ENCODE assay signal across 16 cellular contexts in the genomic region with DNA sequence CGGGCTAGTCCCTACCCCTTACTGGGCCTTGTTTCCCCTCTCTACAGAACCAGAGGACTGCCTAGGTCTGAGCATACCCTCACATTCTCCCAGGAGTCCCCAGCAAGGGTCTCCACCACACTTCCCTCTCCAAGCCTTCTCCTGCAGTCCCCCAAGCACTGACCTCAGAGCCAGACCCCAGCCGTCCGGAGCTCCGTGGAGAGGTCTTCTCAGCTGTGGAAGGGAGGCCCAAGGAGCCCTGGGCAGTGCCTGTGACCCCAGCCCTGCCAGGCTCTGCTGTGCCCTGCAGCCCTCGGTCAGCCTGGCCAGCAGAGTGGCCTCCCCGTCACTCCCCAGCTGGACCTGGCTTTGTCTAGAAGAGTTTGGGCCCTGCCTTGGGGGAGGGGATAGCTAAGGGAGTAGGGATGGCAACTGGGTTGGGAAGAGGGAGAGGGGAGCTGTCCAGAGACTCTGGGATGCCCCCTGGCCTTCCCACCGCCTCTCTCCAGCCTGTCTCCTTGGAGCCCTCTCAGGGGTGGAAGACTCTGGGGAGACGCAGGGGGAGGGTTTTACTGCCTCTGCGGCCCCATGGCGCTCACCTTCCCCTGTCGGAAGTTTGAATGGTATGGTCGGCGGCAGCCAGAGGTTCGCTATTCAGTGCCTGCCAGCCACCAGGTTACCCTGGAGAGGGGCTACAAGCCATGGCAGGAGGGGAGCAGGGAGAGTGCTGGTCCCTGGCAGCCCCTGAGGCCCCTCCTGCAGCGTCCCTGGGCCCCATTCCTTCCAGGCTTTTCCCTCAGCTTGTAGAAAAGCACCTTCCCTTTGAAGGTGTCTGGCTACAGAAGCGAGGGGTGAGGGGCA. TPM values are rescaled to one million over a fixed set of nuclear protein-coding genes. Genes with fewer than 3 reads are reported as not detected.
DNase-seq lines count a peak whose midpoint lies in the region; ATAC-seq, FAIRE-seq and TF ChIP-seq lines count a peak whose summit lies in the region.
"Had no signal": no experiment of that assay in that cellular context is flagged by ENCODE, and none has a peak within 500 bp of the region (broad histone marks: within the 10 kb centered on the region; RNA-seq: fewer than 3 reads in every experiment).

TSS of gene C10orf105 (minus strand) at position 315 of the 840 bp plus-strand sequence. CDS start 3,441 bp downstream, outside the sequence.

- TF ChIP-seq CTCF in esophagus squamous epithelium (IDR thresholded peaks at IDR 0.05) = no peak
- TF ChIP-seq CTCF in neutrophil (IDR thresholded peaks at IDR 0.05) = no peak
- TF ChIP-seq CTCF in pancreas (IDR thresholded peaks at IDR 0.05) = no peak

- FAIRE-seq in pancreas (lab: Jason Lieb, UNC) = no peak

- ATAC-seq in right cardiac atrium (peak; percentile 2), left cardiac atrium (no peak), pancreas (no peak), GM21825 (IDR thresholded peaks at IDR 0.05; ENCODE audit: unreplicated experiment) (no peak)
- ATAC-seq: natural killer cell treated with Interleukin-12 subunit alpha and Interleukin-12 subunit beta and Interleukin-15 and Interleukin-18, amount 100 ng/mL, for 72 hours had no signal

- H3K27ac ChIP-seq in right cardiac atrium (ENCODE audit: low read length) = peak within 1 kb of the TSS; percentile 74
- peak within 1 kb of the TSS in 3 of 4 donors; percentile 26 to 80 (median 68) for H3K27ac ChIP-seq in esophagus squamous epithelium
- H3K27ac ChIP-seq in neutrophil = peak within 1 kb of the TSS; percentile 31
- H3K27ac ChIP-seq in pancreas = no peak within 1 kb of the TSS
- H3K27ac ChIP-seq: testis had no signal

- TF ChIP-seq POLR2A in esophagus squamous epithelium (IDR thresholded peaks at IDR 0.05) = no peak

- no peaks in the 10 kb centered on the region for H3K36me3 ChIP-seq in esophagus squamous epithelium
- no peaks in the 10 kb centered on the region for H3K36me3 ChIP-seq in neutrophil
- H3K36me3 ChIP-seq in pancreas = no peaks in the 10 kb centered on the region

- WGBS in right cardiac atrium = 83% methylated on average over 16 of the region's 16 CpGs
- WGBS in esophagus squamous epithelium, 2 donors = 80 to 89% methylated on average over 1 to 10 of the region's 16 CpGs
- WGBS in pancreas, 2 donors = 77 to 84% methylated on average over 16 of the region's 16 CpGs

- H3K4me1 ChIP-seq in right cardiac atrium (ENCODE audit: control insufficient read depth, insufficient read depth, low read length) (peaks cover 18% of the 10 kb centered on the region), esophagus squamous epithelium (peaks cover 18 to 51% (median 44%) of the 10 kb centered on the region in 3 donors), neutrophil (ENCODE audit: control insufficient read depth in 1 of 2, insufficient read depth in 1 of 2, low read depth in 1 of 2, low read length in 1 of 2) (peaks cover 29 to 38% of the 10 kb centered on the region in 2 experiments), pancreas (peaks cover 0 to 1% (median 0%) of the 10 kb centered on the region in 3 donors)

- intact Hi-C loops in right cardiac atrium (cut with DNase I) (loop anchor here in 1 of 4 donors (5.0 kb wide), 1 partner anchor 53 kb away; the partner anchor contains the start of gene VSIR), left cardiac atrium (cut with DNase I) (no loop called here), esophagus squamous epithelium (cut with DNase I) (loop anchor here (10.0 kb wide), 1 partner anchor 175 kb away; no protein-coding TSS in a partner anchor), pancreas (cut with DNase I) (loop anchor here in 1 of 3 donors (10.0 kb wide), 1 partner anchor 335 kb away; no protein-coding TSS in a partner anchor)

- H3K27me3 ChIP-seq in right cardiac atrium (ENCODE audit: control insufficient read depth, insufficient read depth) = no peaks in the 10 kb centered on the region
- no peaks in the 10 kb centered on the region for H3K27me3 ChIP-seq in esophagus squamous epithelium
- H3K27me3 ChIP-seq in neutrophil = no peaks in the 10 kb centered on the region
- H3K27me3 ChIP-seq in pancreas = no peaks in the 10 kb centered on the region
- H3K27me3 ChIP-seq: testis had no signal

- H3K9me3 ChIP-seq in right cardiac atrium (ENCODE audit: control insufficient read depth, low read length) = no peaks in the 10 kb centered on the region
- H3K9me3 ChIP-seq in esophagus squamous epithelium = no peaks in the 10 kb centered on the region
- H3K9me3 ChIP-seq in neutrophil = no peaks in the 10 kb centered on the region
- H3K9me3 ChIP-seq in pancreas = no peaks in the 10 kb centered on the region
- H3K9me3 ChIP-seq: SK-N-SH, testis had no signal

- H3K4me3 ChIP-seq in right cardiac atrium (ENCODE audit: low read length) = no peak within 1 kb of the TSS
- H3K4me3 ChIP-seq in esophagus squamous epithelium = no peak within 1 kb of the TSS
- no peak within 1 kb of the TSS for H3K4me3 ChIP-seq in neutrophil (ENCODE audit: low read depth in 1 of 2, low read length in 1 of 2)
- H3K4me3 ChIP-seq in pancreas = no peak within 1 kb of the TSS
- H3K4me3 ChIP-seq: smooth muscle cell, testis had no signal

- peak in 2 of 3 donors; percentile 59 to 70 for DNase-seq in right cardiac atrium
- DNase-seq in left cardiac atrium = no peak
- DNase-seq in esophagus squamous epithelium (lab: John Stamatoyannopoulos, UW) = no peak
- DNase-seq in pancreas = no peak
- no peak for DNase-seq in NCI-H187 (lab: John Stamatoyannopoulos, UW)
- DNase-seq in T-helper 2 cell = no peak
- DNase-seq: activated CD8-positive, alpha-beta memory T cell treated with anti-CD3 and anti-CD28 coated beads, Interleukin-2, amount 50 U/mL, for 48 hours; DMS79; NCI-H1092; SK-N-SH had no signal

RNA-seq across cellular contexts. Expression of gene C10orf105, which starts in this region (rescaled TPM):
- total RNA-seq in right cardiac atrium (under 1 TPM in 3 of 4 donors, not detected in 1; 0.14 to 0.36 (median 0.24) TPM), left cardiac atrium (under 1 TPM; 0.27 to 0.47 TPM), esophagus squamous epithelium (under 1 TPM in 2 of 4 donors, not detected in 2; under 0.01 to 0.15 TPM), pancreas (under 1 TPM in 1 of 6 donors, not detected in 5; 0.06 TPM)
- polyA plus RNA-seq in right cardiac atrium (0.09 TPM), pancreas (under 1 TPM; 0.08 to 0.14 TPM)
- total RNA-seq: kidney epithelial cell; natural killer cell treated with Interleukin-12 subunit alpha and Interleukin-12 subunit beta and Interleukin-15 and Interleukin-18, amount 100 ng/mL, for 72 hours had no signal
- polyA plus RNA-seq: SK-N-SH, smooth muscle cell had no signal

Comparison
In these comparisons a context has a peak if more than half of its experiments do, and no peak if none do; other contexts are left out.
1. Peak in DNase-seq, ATAC-seq and H3K27ac ChIP-seq in right cardiac atrium; RNA of the gene not detected or under 1 TPM.
2. H3K27ac ChIP-seq: peak in esophagus squamous epithelium (3 of 4) and neutrophil (single experiment); none in pancreas (0 of 4).